8 cellular contexts compared by ENCODE assay signal in genomic region chr9:135075234-135076142, GRCh38. TPM values are rescaled to one million over a fixed set of nuclear protein-coding genes. Genes with fewer than 3 reads are reported as not detected.
DNase-seq lines count a peak whose midpoint lies in the region; ATAC-seq, FAIRE-seq and TF ChIP-seq lines count a peak whose summit lies in the region.

No MANE protein-coding gene starts in this region.

- no peak overlapping the region for H3K4me3 Mint-ChIP-seq in activated T-helper 1 cell treated with anti-CD3 and anti-CD28 coated beads, Interleukin-12 subunit alpha, Interleukin-12 subunit beta, Interleukin-2, Interleukin-4 antibody, amounts not matched to agents 30 ng/mL and 10 ng/mL and 1 ng/mL, durations not matched to agents 14 hours and 24 hours and 36 hours

- FAIRE-seq in keratinocyte (lab: Jason Lieb, UNC) = no peak

- no peaks in the 10 kb centered on the region for H4K20me1 ChIP-seq in keratinocyte (ENCODE audit: control insufficient read depth, extremely low read depth, insufficient read depth, low read length)

- H3K27ac ChIP-seq in HUES48 (ENCODE audit: low read depth, low read length) (no peak overlapping the region), body of pancreas (no peak overlapping the region), keratinocyte (ENCODE audit: control insufficient read depth, insufficient read depth, low read length) (no peak overlapping the region), stomach smooth muscle (ENCODE audit: low read length) (no peak overlapping the region)

- peak in 2 of 3 donors; percentile 16 to 21 for TF ChIP-seq POLR2A in body of pancreas (IDR thresholded peaks at IDR 0.05)

- no peaks in the 10 kb centered on the region for H3K9me1 ChIP-seq in keratinocyte (ENCODE audit: control insufficient read depth, extremely low read depth, insufficient read depth, low read length)

- ATAC-seq in body of pancreas (peak; percentile 79), GM21360 (IDR thresholded peaks at IDR 0.05; ENCODE audit: unreplicated experiment) (no peak)

- H3K4me3 ChIP-seq in HUES48 (ENCODE audit: low read depth, low read length) = peak overlapping the region; percentile 65
- H3K4me3 ChIP-seq in body of pancreas = peak overlapping the region; percentile 21 to 31
- H3K4me3 ChIP-seq in keratinocyte (ENCODE audit: control insufficient read depth in 2 of 3, extremely low read depth in 1 of 3, insufficient read depth in 2 of 3, low read depth in 1 of 3, low read length in 3 of 3) = peak overlapping the region in 2 of 3 experiments; percentile 14 to 26
- peak overlapping the region; percentile 46 to 78 for H3K4me3 ChIP-seq in stomach smooth muscle (ENCODE audit: low read length in 2 of 2)

- no peaks in the 10 kb centered on the region for H3K9me3 Mint-ChIP-seq in activated T-helper 1 cell treated with anti-CD3 and anti-CD28 coated beads, Interleukin-12 subunit alpha, Interleukin-12 subunit beta, Interleukin-2, Interleukin-4 antibody, amounts not matched to agents 30 ng/mL and 10 ng/mL and 1 ng/mL, durations not matched to agents 14 hours and 24 hours and 36 hours

- no peak overlapping the region for H2AFZ ChIP-seq in keratinocyte (ENCODE audit: control insufficient read depth, low read length)

- intact Hi-C loops in body of pancreas (cut with DNase I) = no loop called here
- intact Hi-C loops in activated T-helper 1 cell treated with anti-CD3 and anti-CD28 coated beads, Interleukin-12 subunit alpha, Interleukin-12 subunit beta, Interleukin-2, Interleukin-4 antibody, amounts not matched to agents 30 ng/mL and 10 ng/mL and 1 ng/mL, durations not matched to agents 14 hours and 24 hours and 36 hours (cut with micrococcal nuclease) = no loop called here

- TF ChIP-seq CTCF in body of pancreas (IDR thresholded peaks at IDR 0.05) = no peak
- no peak for TF ChIP-seq CTCF in keratinocyte (optimal IDR thresholded peaks at IDR 0.05 in 1 of 3, IDR thresholded peaks at IDR 0.05 in 1 of 3, conservative IDR thresholded peaks at IDR 0.05 in 1 of 3; ENCODE audit: extremely low read depth in 1 of 3, insufficient read depth in 2 of 3, low read length in 3 of 3)

- DNase-seq in body of pancreas (peak; percentile 38 to 61 (median 46)), keratinocyte (ENCODE audit: low read depth, low spot score) (no peak), DMS53 treated with DMSO at 0.1 percent for 48 hours (lab: John Stamatoyannopoulos, UW; ENCODE audit: unreplicated experiment) (no peak), NCI-H1048 (lab: John Stamatoyannopoulos, UW) (no peak)
- no peak for DNase-seq in activated T-helper 1 cell treated with anti-CD3 and anti-CD28 coated beads, Interleukin-12 subunit alpha, Interleukin-12 subunit beta, Interleukin-2, Interleukin-4 antibody, amounts not matched to agents 30 ng/mL and 10 ng/mL and 1 ng/mL, durations not matched to agents 14 hours and 24 hours and 36 hours (ENCODE audit: low spot score)

- H3K27me3 Mint-ChIP-seq in activated T-helper 1 cell treated with anti-CD3 and anti-CD28 coated beads, Interleukin-12 subunit alpha, Interleukin-12 subunit beta, Interleukin-2, Interleukin-4 antibody, amounts not matched to agents 30 ng/mL and 10 ng/mL and 1 ng/mL, durations not matched to agents 14 hours and 24 hours and 36 hours (ENCODE audit: insufficient read depth) = peaks cover 12% of the 10 kb centered on the region

- peaks cover 7% of the 10 kb centered on the region for H3K4me1 ChIP-seq in HUES48 (ENCODE audit: control insufficient read depth, insufficient read depth, low read length)
- peaks cover 19% of the 10 kb centered on the region for H3K4me1 ChIP-seq in body of pancreas
- no peaks in the 10 kb centered on the region for H3K4me1 ChIP-seq in keratinocyte (ENCODE audit: control insufficient read depth, extremely low read depth, insufficient read depth, low read length)
- H3K4me1 ChIP-seq in stomach smooth muscle (ENCODE audit: control insufficient read depth, insufficient read depth, low read length) = peaks cover 20% of the 10 kb centered on the region

- H3K9ac ChIP-seq in HUES48 (ENCODE audit: low read depth, low read length) (no peak overlapping the region), keratinocyte (ENCODE audit: control insufficient read depth, extremely low read depth, insufficient read depth, low read length) (no peak overlapping the region), stomach smooth muscle (ENCODE audit: low read length in 2 of 2) (peak overlapping the region; percentile 48 to 58)

- H3K27me3 ChIP-seq in HUES48 (ENCODE audit: control insufficient read depth, insufficient read depth, low read length) = peaks cover 26% of the 10 kb centered on the region
- H3K27me3 ChIP-seq in body of pancreas = no peaks in the 10 kb centered on the region
- peaks cover 35% of the 10 kb centered on the region for H3K27me3 ChIP-seq in keratinocyte (ENCODE audit: control insufficient read depth, extremely low read depth, insufficient read depth, low read length)
- H3K27me3 ChIP-seq in stomach smooth muscle (ENCODE audit: control insufficient read depth in 1 of 2, insufficient read depth in 2 of 2, low read length in 2 of 2) = peaks cover 0 to 4% of the 10 kb centered on the region in 2 donors

- no peaks in the 10 kb centered on the region for H3K36me3 Mint-ChIP-seq in activated T-helper 1 cell treated with anti-CD3 and anti-CD28 coated beads, Interleukin-12 subunit alpha, Interleukin-12 subunit beta, Interleukin-2, Interleukin-4 antibody, amounts not matched to agents 30 ng/mL and 10 ng/mL and 1 ng/mL, durations not matched to agents 14 hours and 24 hours and 36 hours (ENCODE audit: low read depth)

- H3K79me2 ChIP-seq in keratinocyte (ENCODE audit: control insufficient read depth, insufficient read depth, low read length) = no peaks in the 10 kb centered on the region

- 0 to 1% methylated on average over 8 to 84 of the region's 90 CpGs for WGBS in body of pancreas, 2 donors

- H3K4me1 Mint-ChIP-seq in activated T-helper 1 cell treated with anti-CD3 and anti-CD28 coated beads, Interleukin-12 subunit alpha, Interleukin-12 subunit beta, Interleukin-2, Interleukin-4 antibody, amounts not matched to agents 30 ng/mL and 10 ng/mL and 1 ng/mL, durations not matched to agents 14 hours and 24 hours and 36 hours (ENCODE audit: low read depth) = no peaks in the 10 kb centered on the region

- H3K4me2 ChIP-seq in keratinocyte (ENCODE audit: control insufficient read depth, extremely low read depth, insufficient read depth, low read depth, low read length) = peak overlapping the region; percentile 32

- H3K9me3 ChIP-seq in HUES48 (ENCODE audit: control insufficient read depth, insufficient read depth, low read length) (no peaks in the 10 kb centered on the region), body of pancreas (no peaks in the 10 kb centered on the region), keratinocyte (ENCODE audit: control insufficient read depth, low read depth, low read length) (no peaks in the 10 kb centered on the region), stomach smooth muscle (ENCODE audit: control insufficient read depth in 2 of 2, low read length in 2 of 2) (no peaks in the 10 kb centered on the region)

- H3K36me3 ChIP-seq in HUES48 (ENCODE audit: control insufficient read depth, insufficient read depth, low read length) (no peaks in the 10 kb centered on the region), body of pancreas (replicated peaks in 1 of 2; ENCODE audit: insufficient read depth in 1 of 2, low read depth in 2 of 2) (no peaks in the 10 kb centered on the region), keratinocyte (ENCODE audit: control insufficient read depth in 2 of 2, extremely low read depth in 1 of 2, insufficient read depth in 2 of 2, low read length in 2 of 2) (no peaks in the 10 kb centered on the region), stomach smooth muscle (ENCODE audit: control insufficient read depth in 2 of 2, insufficient read depth in 2 of 2, low read length in 2 of 2) (no peaks in the 10 kb centered on the region)

- H3K27ac Mint-ChIP-seq in activated T-helper 1 cell treated with anti-CD3 and anti-CD28 coated beads, Interleukin-12 subunit alpha, Interleukin-12 subunit beta, Interleukin-2, Interleukin-4 antibody, amounts not matched to agents 30 ng/mL and 10 ng/mL and 1 ng/mL, durations not matched to agents 14 hours and 24 hours and 36 hours = no peak overlapping the region

- dilution Hi-C loops in keratinocyte (cut with MboI; ENCODE audit: extremely low pct_ligation_motif_present, low sequenced_read_pairs) = no loop called here

RNA-seq across cellular contexts. Expression of gene OLFM1, which starts 12.0 kb away (rescaled TPM):
- total RNA-seq in body of pancreas = 1 to 10 TPM; 6.3 to 7.8 TPM
- 0.25 to 0.46 TPM (median 0.37 TPM) in 3 replicates for polyA plus RNA-seq in keratinocyte
- polyA plus RNA-seq in keratinocyte (2011; ENCODE audit: low read depth) = 0.86 TPM
- polyA plus RNA-seq in keratinocyte (2011; cell fraction: cytosol; rRNA removed) = 0.55 and 0.71 TPM in 2 replicates
- 0.52 and 0.87 TPM in 2 replicates for polyA plus RNA-seq in keratinocyte (2011; cell fraction: nucleus; rRNA removed)
- polyA plus RNA-seq in keratinocyte (2012; ENCODE audit: low replicate concordance) = 0.14 and 0.68 TPM in 2 replicates
- polyA minus RNA-seq in keratinocyte = 0.16 to 0.56 TPM (median 0.22 TPM) in 3 replicates
- 1.7 TPM for polyA minus RNA-seq in keratinocyte (2011; cell fraction: cytosol; rRNA and poly(A)+ RNA removed)
- polyA minus RNA-seq in keratinocyte (2011; cell fraction: nucleus; rRNA and poly(A)+ RNA removed) = 1.2 and 1.6 TPM in 2 replicates
- total RNA-seq in activated T-helper 1 cell treated with anti-CD3 and anti-CD28 coated beads, Interleukin-12 subunit alpha, Interleukin-12 subunit beta, Interleukin-2, Interleukin-4 antibody, amounts not matched to agents 30 ng/mL and 10 ng/mL and 1 ng/mL, durations not matched to agents 14 hours and 24 hours and 36 hours = 0.47 and 0.66 TPM in 2 replicates

Comparison
In these comparisons a context has a peak if more than half of its experiments do, and no peak if none do; other contexts are left out.
1. H3K9ac ChIP-seq: peak in stomach smooth muscle (2 of 2); none in HUES48 (single experiment) and keratinocyte (single experiment).
2. DNase-seq: peak in body of pancreas (4 of 4); none in keratinocyte (single experiment), DMS53 treated with DMSO at 0.1 percent for 48 hours (single experiment), activated T-helper 1 cell treated with anti-CD3 and anti-CD28 coated beads, Interleukin-12 subunit alpha, Interleukin-12 subunit beta, Interleukin-2, Interleukin-4 antibody, amounts not matched to agents 30 ng/mL and 10 ng/mL and 1 ng/mL, durations not matched to agents 14 hours and 24 hours and 36 hours (single experiment) and NCI-H1048 (single experiment).
3. Peak in every context shown above with its lines, with median percentiles within 50 percentile points of each other: H3K4me3 ChIP-seq.